In the genomic region with DNA sequence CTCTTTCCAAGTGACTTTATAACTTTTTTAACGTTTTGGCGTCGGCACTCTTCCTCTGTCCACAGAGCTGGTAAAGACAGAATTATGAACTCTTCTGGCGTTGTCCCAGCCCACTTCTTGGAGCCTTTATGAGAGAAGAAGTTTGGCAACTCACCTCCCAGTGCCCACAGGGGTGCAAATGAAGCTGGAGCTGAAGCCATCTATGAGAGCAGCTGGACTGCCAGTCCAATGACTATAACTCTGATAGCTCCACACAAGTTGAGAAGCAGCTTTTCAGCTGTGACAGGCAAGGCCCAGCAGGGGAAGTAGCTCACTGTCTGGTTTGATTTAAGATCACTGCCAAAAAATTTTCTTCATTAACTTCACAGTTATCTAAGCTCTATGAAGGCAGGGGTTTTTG, we compare ENCODE assay signal across 15 cellular contexts. TPM values are rescaled to one million over a fixed set of nuclear protein-coding genes. Genes with fewer than 3 reads are reported as not detected.
DNase-seq lines count a peak whose midpoint lies in the region; ATAC-seq and TF ChIP-seq lines count a peak whose summit lies in the region.
"Had no signal": no experiment of that assay in that cellular context is flagged by ENCODE, and none has a peak within 500 bp of the region (broad histone marks: within the 10 kb centered on the region; RNA-seq: fewer than 3 reads in every experiment).

No MANE protein-coding gene starts in this region.

- H3K4me2 ChIP-seq in mammary epithelial cell (ENCODE audit: insufficient read depth, low read depth, low read length): no peak overlapping the region

- BruUV-seq in mammary epithelial cell (replicated peaks; lab: Mats Ljungman, UMichigan): no TSS peak

- H3K36me3 ChIP-seq in right atrium auricular region (no peaks in the 10 kb centered on the region), mammary epithelial cell (ENCODE audit: insufficient read depth, low read length) (no peaks in the 10 kb centered on the region), vagina (no peaks in the 10 kb centered on the region)
- H3K36me3 ChIP-seq: SJSA1 had no signal

- no peak overlapping the region for H3K4me3 ChIP-seq in right atrium auricular region
- no peak overlapping the region for H3K4me3 ChIP-seq in mammary epithelial cell (replicated peaks in 1 of 3; ENCODE audit: insufficient read depth in 1 of 3, low read depth in 2 of 3, low read length in 3 of 3)
- H3K4me3 ChIP-seq in vagina: no peak overlapping the region
- H3K4me3 ChIP-seq: SJSA1 had no signal

- CTCF ChIA-PET in mammary epithelial cell (lab: Charles Lee; ENCODE audit: low non-redundant PET): interaction anchor here (0.6 kb wide), 1 partner anchor 315 kb away, joined by 6 read pairs; no protein-coding TSS in a partner anchor

- H3K27ac ChIP-seq in right atrium auricular region: no peak overlapping the region
- no peak overlapping the region for H3K27ac ChIP-seq in mammary epithelial cell (ENCODE audit: insufficient read depth, low read depth, low read length)
- peak overlapping the region; percentile 7 for H3K27ac ChIP-seq in vagina
- no peak overlapping the region for H3K27ac ChIP-seq in foreskin keratinocyte
- H3K27ac ChIP-seq: parathyroid adenoma, SJSA1 had no signal

- intact Hi-C loops in Right ventricle myocardium superior (cut with DNase I): no loop called here
- intact Hi-C loops in mammary epithelial cell (cut with micrococcal nuclease): loop anchor here (1.0 kb wide), 2 partner anchors 349 to 497 kb away; no protein-coding TSS in a partner anchor
- intact Hi-C loops in vagina (cut with DNase I): no loop called here

- DNase-seq in Right ventricle myocardium superior (no peak), right atrium auricular region (ENCODE audit: low spot score) (no peak), mammary epithelial cell (no peak), lung microvascular endothelial cell (ENCODE audit: low read depth in 2 of 2) (peak; percentile 28 to 38), vagina (ENCODE audit: extremely low spot score in 2 of 2) (no peak), GM19240 (ENCODE audit: insufficient read length, low spot score) (no peak), foreskin keratinocyte (no peak)
- DNase-seq: activated CD4-positive, alpha-beta T cell treated with anti-CD3 and anti-CD28 coated beads for 1 hour; DMS79; effector CD4-positive, alpha-beta T cell; NCI-H510A treated with DMSO at 0.1 percent for 48 hours; stimulated activated CD4-positive, alpha-beta T cell treated with anti-CD3 and anti-CD28 coated beads, Interleukin-1b, Interleukin-23, amount 100 ng/mL, for 48 hours had no signal

- H3K4me1 ChIP-seq in right atrium auricular region (peaks cover 0 to 7% of the 10 kb centered on the region in 2 donors), mammary epithelial cell (ENCODE audit: insufficient read depth, low read length) (no peaks in the 10 kb centered on the region), vagina (no peaks in the 10 kb centered on the region), foreskin keratinocyte (no peaks in the 10 kb centered on the region)
- H3K4me1 ChIP-seq: parathyroid adenoma, SJSA1 had no signal

- 3% methylated on average over 4 of the region's 4 CpGs for WGBS in mammary epithelial cell (ENCODE audit: low coverage, missing lambda C conversion rate)

- H3K79me2 ChIP-seq in mammary epithelial cell (ENCODE audit: insufficient read depth, low read length): no peaks in the 10 kb centered on the region
- H3K79me2 ChIP-seq: parathyroid adenoma had no signal

- dilution Hi-C loops in mammary epithelial cell (cut with HindIII; ENCODE audit: low sequenced_read_pairs): no loop called here

- no peaks in the 10 kb centered on the region for H3K27me3 ChIP-seq in right atrium auricular region
- peaks cover 2% of the 10 kb centered on the region for H3K27me3 ChIP-seq in mammary epithelial cell (ENCODE audit: insufficient read depth, low read length)
- no peaks in the 10 kb centered on the region for H3K27me3 ChIP-seq in vagina
- no peaks in the 10 kb centered on the region for H3K27me3 ChIP-seq in foreskin keratinocyte
- H3K27me3 ChIP-seq: SJSA1 had no signal

- TF ChIP-seq POLR2A in vagina (IDR thresholded peaks at IDR 0.05): no peak

- H3K9ac ChIP-seq in mammary epithelial cell (ENCODE audit: insufficient read depth, low read length): no peak overlapping the region
- H3K9ac ChIP-seq: parathyroid adenoma had no signal

- H3K9me3 ChIP-seq in right atrium auricular region (no peaks in the 10 kb centered on the region), mammary epithelial cell (replicated peaks; ENCODE audit: insufficient read depth, low read length) (no peaks in the 10 kb centered on the region), vagina (no peaks in the 10 kb centered on the region)
- H3K9me3 ChIP-seq: SJSA1 had no signal

- in situ Hi-C loops in mammary epithelial cell (cut with MboI; ENCODE audit: low sequenced_read_pairs in 2 of 2): loop anchor here (10.0 to 25.0 kb wide), 2 partner anchors 203 to 350 kb away; no protein-coding TSS in a partner anchor

- H2AFZ ChIP-seq in mammary epithelial cell (ENCODE audit: low read depth, low read length): no peak overlapping the region
- H2AFZ ChIP-seq: parathyroid adenoma had no signal

- no peak for TF ChIP-seq CTCF in right atrium auricular region (IDR thresholded peaks at IDR 0.05)
- peak; percentile 10 to 16 for TF ChIP-seq CTCF in mammary epithelial cell (conservative IDR thresholded peaks at IDR 0.05 in 1 of 2, IDR thresholded peaks at IDR 0.05 in 1 of 2; ENCODE audit: extremely low read depth in 1 of 2, insufficient read depth in 1 of 2, low read depth in 1 of 2, low read length in 2 of 2)
- no peak for TF ChIP-seq CTCF in vagina (IDR thresholded peaks at IDR 0.05)
- TF ChIP-seq CTCF in foreskin keratinocyte (conservative IDR thresholded peaks at IDR 0.05): no peak

- ATAC-seq in Right ventricle myocardium superior (ENCODE audit: poor library complexity) (peak; percentile 41), foreskin keratinocyte (no peak), GM18861 (IDR thresholded peaks at IDR 0.05; ENCODE audit: unreplicated experiment) (no peak)

- H4K20me1 ChIP-seq in mammary epithelial cell (ENCODE audit: insufficient read depth, low read length): no peaks in the 10 kb centered on the region

RNA-seq across cellular contexts. Expression of a gene that starts 23.5 kb away (rescaled TPM):
- 8.6 TPM for total RNA-seq in Right ventricle myocardium superior
- 10 to 100 TPM; 16.9 to 27.0 TPM for total RNA-seq in right atrium auricular region
- 10 to 100 TPM in 1 of 2 donors, 1 to 10 TPM in 1; 3.0 to 17.7 TPM for total RNA-seq in mammary epithelial cell
- polyA plus RNA-seq in mammary epithelial cell: 3.0 TPM
- polyA minus RNA-seq in mammary epithelial cell: 1.7 TPM
- total RNA-seq in lung microvascular endothelial cell: 2.0 and 2.2 TPM in 2 replicates
- 16.5 TPM for total RNA-seq in vagina
- 3.7 and 4.1 TPM in 2 replicates for total RNA-seq in foreskin keratinocyte
- 1.5 and 1.8 TPM in 2 replicates for polyA plus RNA-seq in foreskin keratinocyte

Comparison
In these comparisons a context has a peak if more than half of its experiments do, and no peak if none do; other contexts are left out.
1. DNase-seq: peak in lung microvascular endothelial cell (2 of 2); none in Right ventricle myocardium superior (single experiment), right atrium auricular region (single experiment), mammary epithelial cell (single experiment), vagina (0 of 2), GM19240 (single experiment) and foreskin keratinocyte (0 of 2).
2. CTCF ChIP-seq: peak in mammary epithelial cell (2 of 2); none in right atrium auricular region (0 of 2), vagina (0 of 3) and foreskin keratinocyte (single experiment).